ENCODE assay signal across 6 cellular contexts in the genomic region with DNA sequence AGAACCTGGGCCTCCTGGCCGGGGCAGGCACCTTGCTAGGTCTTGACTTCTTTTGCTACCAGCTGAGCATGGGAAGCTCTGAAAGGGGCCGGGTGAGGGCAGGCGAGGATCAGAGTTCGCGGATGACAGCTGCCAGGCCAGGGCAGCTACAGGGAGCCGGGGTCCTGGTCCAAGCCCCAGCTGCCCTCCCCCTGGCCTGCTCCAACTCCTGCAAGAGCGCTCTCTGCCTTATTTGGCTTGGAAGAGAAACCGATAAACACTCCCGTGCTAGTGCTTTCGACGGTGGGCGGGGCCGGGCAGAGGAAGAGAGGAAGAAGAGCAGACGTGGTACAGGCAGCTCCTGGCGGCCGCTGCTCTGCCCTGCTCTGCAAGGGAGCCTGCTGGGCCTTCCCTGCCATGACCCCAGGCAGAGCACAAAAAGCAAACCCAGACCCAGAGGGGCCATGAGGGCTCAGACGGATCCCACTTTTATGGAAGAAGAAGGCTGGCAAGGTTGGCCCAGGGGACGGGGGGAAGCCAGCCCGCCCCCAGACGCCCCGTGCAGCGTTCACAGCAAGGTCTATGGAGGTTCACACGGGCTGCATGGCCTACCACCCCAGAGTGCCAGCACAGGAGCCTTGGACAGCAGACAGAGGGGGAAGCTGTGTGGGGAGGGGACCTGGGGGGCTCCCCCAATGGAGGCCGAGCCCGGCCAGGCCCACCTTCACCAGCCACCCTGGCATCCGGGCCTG. TPM values are rescaled to one million over a fixed set of nuclear protein-coding genes. Genes with fewer than 3 reads are reported as not detected.
DNase-seq lines count a peak whose midpoint lies in the region; ATAC-seq and TF ChIP-seq lines count a peak whose summit lies in the region.

No MANE protein-coding gene starts in this region.

- ATAC-seq in GM21381 (IDR thresholded peaks at IDR 0.05; ENCODE audit: unreplicated experiment): no peak
- no peak for ATAC-seq in stimulated activated naive B cell treated with anti-CD40 and anti-IgM and Interleukin-4, amounts not matched to agents 10 μg/mL and 1 μg/mL and 100 μg/mL, for 72 hours (replicated peaks)

- DNase-seq in NCI-H69 (lab: John Stamatoyannopoulos, UW) (peak; percentile 12), progenitor cell of endocrine pancreas (ENCODE audit: low spot score, unreplicated experiment) (no peak), SIG-M5 treated with dmso at 0.1 percent for 504 hours (lab: John Stamatoyannopoulos, UW; ENCODE audit: unreplicated experiment) (no peak)
- peak; percentile 51 for DNase-seq in activated naive CD4-positive, alpha-beta T cell treated with anti-CD3 and anti-CD28 coated beads, Interleukin-2, amount 50 U/mL, for 16 hours
- no peak for DNase-seq in stimulated activated naive B cell treated with anti-CD40 and anti-IgM and Interleukin-4, amounts not matched to agents 10 μg/mL and 1 μg/mL and 100 μg/mL, for 72 hours

- no peaks in the 10 kb centered on the region for H3K9me3 Mint-ChIP-seq in progenitor cell of endocrine pancreas (ENCODE audit: low read depth)
- H3K9me3 Mint-ChIP-seq in stimulated activated naive B cell treated with anti-CD40 and anti-IgM and Interleukin-4, amounts not matched to agents 10 μg/mL and 1 μg/mL and 100 μg/mL, for 72 hours: no peaks in the 10 kb centered on the region

- TF ChIP-seq CTCF in progenitor cell of endocrine pancreas (IDR thresholded peaks at IDR 0.05; ENCODE audit: unreplicated experiment): no peak

- no peak overlapping the region for H3K4me3 Mint-ChIP-seq in progenitor cell of endocrine pancreas (ENCODE audit: low read depth)
- no peak overlapping the region for H3K4me3 Mint-ChIP-seq in stimulated activated naive B cell treated with anti-CD40 and anti-IgM and Interleukin-4, amounts not matched to agents 10 μg/mL and 1 μg/mL and 100 μg/mL, for 72 hours

- H3K27ac Mint-ChIP-seq in progenitor cell of endocrine pancreas: peak overlapping the region; percentile 74
- H3K27ac Mint-ChIP-seq in stimulated activated naive B cell treated with anti-CD40 and anti-IgM and Interleukin-4, amounts not matched to agents 10 μg/mL and 1 μg/mL and 100 μg/mL, for 72 hours: no peak overlapping the region

- peaks cover 20% of the 10 kb centered on the region for H3K4me1 Mint-ChIP-seq in progenitor cell of endocrine pancreas (ENCODE audit: low read depth)
- H3K4me1 Mint-ChIP-seq in stimulated activated naive B cell treated with anti-CD40 and anti-IgM and Interleukin-4, amounts not matched to agents 10 μg/mL and 1 μg/mL and 100 μg/mL, for 72 hours: peaks cover 14 to 28% of the 10 kb centered on the region in 2 donors

- no peaks in the 10 kb centered on the region for H3K36me3 Mint-ChIP-seq in progenitor cell of endocrine pancreas (ENCODE audit: insufficient read depth)
- H3K36me3 Mint-ChIP-seq in stimulated activated naive B cell treated with anti-CD40 and anti-IgM and Interleukin-4, amounts not matched to agents 10 μg/mL and 1 μg/mL and 100 μg/mL, for 72 hours: peaks cover 18 to 20% of the 10 kb centered on the region in 2 donors

- H3K27me3 Mint-ChIP-seq in progenitor cell of endocrine pancreas: no peaks in the 10 kb centered on the region
- no peaks in the 10 kb centered on the region for H3K27me3 Mint-ChIP-seq in stimulated activated naive B cell treated with anti-CD40 and anti-IgM and Interleukin-4, amounts not matched to agents 10 μg/mL and 1 μg/mL and 100 μg/mL, for 72 hours

RNA-seq across cellular contexts. Expression of a gene that starts 25.6 kb away (rescaled TPM):
- total RNA-seq in progenitor cell of endocrine pancreas: 37.7 and 44.7 TPM in 2 replicates

RNA-seq across cellular contexts. Expression of a gene that starts 44.2 kb away (rescaled TPM):
- total RNA-seq in progenitor cell of endocrine pancreas: 22.8 and 25.3 TPM in 2 replicates

RNA-seq across cellular contexts. Expression of a gene that starts 52.3 kb away (rescaled TPM):
- total RNA-seq in progenitor cell of endocrine pancreas: 100 and 115 TPM in 2 replicates

RNA-seq across cellular contexts. Expression of a gene that starts 53.1 kb away (rescaled TPM):
- total RNA-seq in progenitor cell of endocrine pancreas: 17.2 and 18.2 TPM in 2 replicates

RNA-seq across cellular contexts. Expression of a gene that starts 53.2 kb away (rescaled TPM):
- 19.4 and 21.5 TPM in 2 replicates for total RNA-seq in progenitor cell of endocrine pancreas

Comparison
In these comparisons a context has a peak if more than half of its experiments do, and no peak if none do; other contexts are left out.
1. DNase-seq: peak in NCI-H69 (single experiment) and activated naive CD4-positive, alpha-beta T cell treated with anti-CD3 and anti-CD28 coated beads, Interleukin-2, amount 50 U/mL, for 16 hours (single experiment); none in progenitor cell of endocrine pancreas (single experiment), SIG-M5 treated with dmso at 0.1 percent for 504 hours (single experiment) and stimulated activated naive B cell treated with anti-CD40 and anti-IgM and Interleukin-4, amounts not matched to agents 10 μg/mL and 1 μg/mL and 100 μg/mL, for 72 hours (single experiment).